In genomic region chr3:112786002-112786590, GRCh38 we compare ENCODE assay signal across 1 cellular context.
A peak's percentile ranks its signal among the peaks of the same experiment; 100 is the strongest.
TF ChIP-seq lines count a peak whose summit lies in the region.

No MANE protein-coding gene starts in this region.

TF ChIP-seq in K562, 482 proteins besides CTCF, POLR2A, EP300 and RAD21 (continued from another document and continues in another):
- TF ChIP-seq ZBTB26 (CRISPR knock-in tag; IDR thresholded peaks at IDR 0.05) (no peak), RUNX1 (IDR thresholded peaks at IDR 0.05; ENCODE audit: low read depth) (no peak), CUX1 (CRISPR knock-in tag; IDR thresholded peaks at IDR 0.05) (no peak), TSC22D4 (tag; IDR thresholded peaks at IDR 0.05) (no peak), AFF1 (IDR thresholded peaks at IDR 0.05; ENCODE audit: low read depth in 1 of 2, partially characterized antibody in 2 of 2) (no peak), SIRT6 (IDR thresholded peaks at IDR 0.05; ENCODE audit: low read depth, low read length) (no peak), HCFC1 (IDR thresholded peaks at IDR 0.05; ENCODE audit: low read depth, low read length) (no peak), GATAD2B (IDR thresholded peaks at IDR 0.05; ENCODE audit: borderline replicate concordance) (no peak), PHF8 (IDR thresholded peaks at IDR 0.05; ENCODE audit: borderline replicate concordance, low read length) (no peak), POU5F1 (IDR thresholded peaks at IDR 0.05; ENCODE audit: borderline replicate concordance, low read depth, low read length, partially characterized antibody) (no peak), PKNOX1 (IDR thresholded peaks at IDR 0.05) (no peak), SIN3B (IDR thresholded peaks at IDR 0.05; ENCODE audit: low read depth) (no peak), ZZZ3 (IDR thresholded peaks at IDR 0.05) (no peak), CHCHD3 (CRISPR knock-in tag; IDR thresholded peaks at IDR 0.05) (no peak), SMARCE1 (IDR thresholded peaks at IDR 0.05) (peak; percentile 79; the same call in 1 of the 2 replicates), ZFP36 (IDR thresholded peaks at IDR 0.05; ENCODE audit: low read depth, low read length, partially characterized antibody) (no peak), HOXB6 (CRISPR knock-in tag; IDR thresholded peaks at IDR 0.05; ENCODE audit: borderline replicate concordance) (no peak), HMBOX1 (IDR thresholded peaks at IDR 0.05) (0 out of 2 replicates have a peak, but pooled peaks have one; percentile 21), PHB (CRISPR knock-in tag; IDR thresholded peaks at IDR 0.05) (no peak), PML (IDR thresholded peaks at IDR 0.05; ENCODE audit: low read length) (peak; percentile 23; the same call in 1 of the 2 replicates), SP1 (CRISPR knock-in tag; IDR thresholded peaks at IDR 0.05) (no peak), DNMT1 (IDR thresholded peaks at IDR 0.05) (no peak), HMG20A (CRISPR knock-in tag; conservative IDR thresholded peaks at IDR 0.05) (no peak), HIVEP1 (CRISPR knock-in tag; IDR thresholded peaks at IDR 0.05) (no peak), MTA2 (IDR thresholded peaks at IDR 0.05; ENCODE audit: low read depth) (peak; percentile 75), BCLAF1 (IDR thresholded peaks at IDR 0.05; ENCODE audit: borderline replicate concordance in 1 of 2, control insufficient read depth in 1 of 2, low read depth in 2 of 2, low read length in 1 of 2) (no peak), RFX5 (IDR thresholded peaks at IDR 0.05; ENCODE audit: low read depth, low read length) (no peak), HBP1 (CRISPR knock-in tag; IDR thresholded peaks at IDR 0.05) (no peak), HDAC8 (tag; IDR thresholded peaks at IDR 0.05) (no peak), MBD1 (CRISPR knock-in tag; IDR thresholded peaks at IDR 0.05) (no peak), ZNF436 (CRISPR knock-in tag; IDR thresholded peaks at IDR 0.05) (no peak), RBM39 (optimal IDR thresholded peaks at IDR 0.05; ENCODE audit: low read depth, low read length) (no peak), TBP (optimal IDR thresholded peaks at IDR 0.05; ENCODE audit: low read depth, low read length) (no peak), HNRNPK (IDR thresholded peaks at IDR 0.05; ENCODE audit: low read depth, low read length, poor library complexity, severe bottlenecking) (no peak), NR2C1 (IDR thresholded peaks at IDR 0.05) (no peak), NR2C1 (tag; IDR thresholded peaks at IDR 0.05) (peak; percentile 23; the same call in 1 of the 2 replicates), CBFA2T2 (conservative IDR thresholded peaks at IDR 0.05) (peak; percentile 89), HNRNPL (IDR thresholded peaks at IDR 0.05; ENCODE audit: low read depth, low read length) (no peak), HNRNPUL1 (IDR thresholded peaks at IDR 0.05; ENCODE audit: low read length) (no peak), NKRF (IDR thresholded peaks at IDR 0.05; ENCODE audit: borderline replicate concordance) (no peak), BCOR (IDR thresholded peaks at IDR 0.05) (no peak)
